In genomic region chr5:41924872-41925554, GRCh38 we compare ENCODE assay signal across 8 cellular contexts.
A peak's percentile ranks its signal among the peaks of the same experiment; 100 is the strongest.
DNase-seq lines count a peak whose midpoint lies in the region; ATAC-seq lines count a peak whose summit lies in the region.

FBXO4 (plus strand) TSS chr5:41925281; CDS start chr5:41925310, 29 bp downstream.

- ATAC-seq in GM19025 (IDR thresholded peaks at IDR 0.05; ENCODE audit: low read depth, unreplicated experiment) (peak; percentile 92), HG03280 (IDR thresholded peaks at IDR 0.05; ENCODE audit: unreplicated experiment) (peak; percentile 97)

- peak; percentile 94 for DNase-seq in AG20443 (ENCODE audit: low spot score)
- DNase-seq in NCI-H446 treated with DMSO at 0.1 percent for 48 hours (lab: John Stamatoyannopoulos, UW): peak; percentile 86
- peak; percentile 87 for DNase-seq in activated CD4-positive, CD25-positive, alpha-beta regulatory T cell treated with anti-CD3 and anti-CD28 coated beads, Interleukin-2, amount 50 U/mL, for 72 hours
- DNase-seq in cerebellar cortex (ENCODE audit: low spot score): peak; percentile 77
- DNase-seq in kidney glomerular epithelial cell (lab: John Stamatoyannopoulos, UW): peak; percentile 42
- peak; percentile 67 to 83 (median 76) for DNase-seq in stimulated activated CD4-positive, alpha-beta T cell treated with anti-CD3 and anti-CD28 coated beads, Interleukin-1b, Interleukin-23, amount 100 ng/mL, for 24 hours (ENCODE audit: low read depth in 4 of 4, low spot score in 1 of 4)

Comparison
In these comparisons a context has a peak if more than half of its experiments do, and no peak if none do; other contexts are left out.
1. Peak in every context shown above with its lines: DNase-seq and ATAC-seq.
2. DNase-seq: peak in every context shown above with its lines; median percentile 94 in AG20443; 87 in activated CD4-positive, CD25-positive, alpha-beta regulatory T cell treated with anti-CD3 and anti-CD28 coated beads, Interleukin-2, amount 50 U/mL, for 72 hours; 86 in NCI-H446 treated with DMSO at 0.1 percent for 48 hours; 77 in cerebellar cortex; 76 in stimulated activated CD4-positive, alpha-beta T cell treated with anti-CD3 and anti-CD28 coated beads, Interleukin-1b, Interleukin-23, amount 100 ng/mL, for 24 hours; 42 in kidney glomerular epithelial cell.